1 cellular context compared by ENCODE assay signal in genomic region chr16:55479560-55480197, GRCh38.
A peak's percentile ranks its signal among the peaks of the same experiment; 100 is the strongest.
TF ChIP-seq lines count a peak whose summit lies in the region.

No MANE protein-coding gene starts in this region.

TF ChIP-seq in HepG2, 621 proteins besides CTCF, POLR2A, EP300 and RAD21:
- TF ChIP-seq ZMYM4 (CRISPR knock-in tag; IDR thresholded peaks at IDR 0.05), result no peak
- TF ChIP-seq MYPOP (CRISPR knock-in tag; IDR thresholded peaks at IDR 0.05), result peak; percentile 52; the same call in 1 of the 2 replicates
